Comparison of ENCODE assay signal across 1 cellular context in the genomic region with DNA sequence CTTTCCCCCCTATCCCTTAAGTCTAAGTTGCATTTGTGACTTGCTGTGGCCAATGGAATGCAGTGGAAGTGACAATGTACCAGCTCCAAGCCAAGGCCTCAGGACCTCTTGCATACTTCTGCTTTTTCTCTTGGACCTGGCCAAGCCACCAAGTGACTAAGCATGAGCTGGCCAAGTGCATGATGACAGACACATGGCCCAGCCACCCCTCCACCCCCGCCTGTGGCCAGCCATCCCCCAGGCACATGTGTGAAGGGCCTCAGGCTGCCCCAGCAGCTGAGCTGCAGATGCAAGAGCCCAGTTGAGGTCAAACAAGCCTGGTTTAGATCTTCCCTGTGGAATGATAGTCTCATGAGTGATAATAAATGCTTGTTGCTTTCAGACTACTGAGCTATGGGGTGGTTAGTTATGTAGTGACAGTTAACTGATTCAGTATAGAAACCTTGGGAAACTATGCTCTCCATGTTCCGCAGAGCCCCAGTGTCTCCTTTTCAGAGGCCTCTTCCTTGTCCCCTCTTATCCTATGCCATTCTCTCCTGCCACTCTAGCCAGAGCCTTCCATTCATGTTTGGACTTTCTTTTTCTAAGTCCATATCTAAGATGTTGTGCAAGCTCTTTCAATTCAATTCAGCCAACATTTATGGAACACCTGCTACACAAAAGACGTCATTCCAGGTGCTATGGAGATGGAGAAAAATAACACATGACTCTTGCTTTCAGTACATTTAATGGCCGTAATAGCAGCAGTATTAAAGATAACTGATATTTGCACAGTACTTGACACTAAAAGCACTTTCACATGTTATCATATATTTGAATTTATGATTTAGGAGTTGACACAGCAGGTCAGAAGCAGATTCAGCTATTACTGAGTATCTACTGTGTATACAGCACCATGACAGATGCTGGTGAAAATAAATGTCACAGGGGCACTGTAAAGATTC.
TF ChIP-seq lines count a peak whose summit lies in the region.

No MANE protein-coding gene starts in this region.

TF ChIP-seq in K562, 482 proteins besides CTCF, POLR2A, EP300 and RAD21 (continued from another document and continues in another):
- TF ChIP-seq, protein P1, sequence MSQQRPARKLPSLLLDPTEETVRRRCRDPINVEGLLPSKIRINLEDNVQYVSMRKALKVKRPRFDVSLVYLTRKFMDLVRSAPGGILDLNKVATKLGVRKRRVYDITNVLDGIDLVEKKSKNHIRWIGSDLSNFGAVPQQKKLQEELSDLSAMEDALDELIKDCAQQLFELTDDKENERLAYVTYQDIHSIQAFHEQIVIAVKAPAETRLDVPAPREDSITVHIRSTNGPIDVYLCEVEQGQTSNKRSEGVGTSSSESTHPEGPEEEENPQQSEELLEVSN (IDR thresholded peaks at IDR 0.05; ENCODE audit: borderline replicate concordance in 1 of 2, extremely low read depth in 1 of 2, insufficient read depth in 1 of 2, insufficient read length in 1 of 2, low read depth in 1 of 2, low read length in 1 of 2, poor library complexity in 1 of 2, severe bottlenecking in 1 of 2): peak; percentile 75 to 80
- no peak for TF ChIP-seq BRCA1 (IDR thresholded peaks at IDR 0.05)
- no peak for TF ChIP-seq BRCA1 (CRISPR knock-in tag; IDR thresholded peaks at IDR 0.05)
- TF ChIP-seq, protein P2, sequence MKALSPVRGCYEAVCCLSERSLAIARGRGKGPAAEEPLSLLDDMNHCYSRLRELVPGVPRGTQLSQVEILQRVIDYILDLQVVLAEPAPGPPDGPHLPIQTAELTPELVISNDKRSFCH (CRISPR knock-in tag; IDR thresholded peaks at IDR 0.05): no peak
- TF ChIP-seq, protein P2 (tag; IDR thresholded peaks at IDR 0.05): no peak
- TF ChIP-seq C11orf30 (IDR thresholded peaks at IDR 0.05; ENCODE audit: low read depth): peak; percentile 74
- TF ChIP-seq FOXA3 (CRISPR knock-in tag; conservative IDR thresholded peaks at IDR 0.05 in 1 of 2, IDR thresholded peaks at IDR 0.05 in 1 of 2): 0 out of 4 replicates have a peak, but pooled peaks of 1 of the 2 experiments have one; percentile 24
- TF ChIP-seq, protein P3, sequence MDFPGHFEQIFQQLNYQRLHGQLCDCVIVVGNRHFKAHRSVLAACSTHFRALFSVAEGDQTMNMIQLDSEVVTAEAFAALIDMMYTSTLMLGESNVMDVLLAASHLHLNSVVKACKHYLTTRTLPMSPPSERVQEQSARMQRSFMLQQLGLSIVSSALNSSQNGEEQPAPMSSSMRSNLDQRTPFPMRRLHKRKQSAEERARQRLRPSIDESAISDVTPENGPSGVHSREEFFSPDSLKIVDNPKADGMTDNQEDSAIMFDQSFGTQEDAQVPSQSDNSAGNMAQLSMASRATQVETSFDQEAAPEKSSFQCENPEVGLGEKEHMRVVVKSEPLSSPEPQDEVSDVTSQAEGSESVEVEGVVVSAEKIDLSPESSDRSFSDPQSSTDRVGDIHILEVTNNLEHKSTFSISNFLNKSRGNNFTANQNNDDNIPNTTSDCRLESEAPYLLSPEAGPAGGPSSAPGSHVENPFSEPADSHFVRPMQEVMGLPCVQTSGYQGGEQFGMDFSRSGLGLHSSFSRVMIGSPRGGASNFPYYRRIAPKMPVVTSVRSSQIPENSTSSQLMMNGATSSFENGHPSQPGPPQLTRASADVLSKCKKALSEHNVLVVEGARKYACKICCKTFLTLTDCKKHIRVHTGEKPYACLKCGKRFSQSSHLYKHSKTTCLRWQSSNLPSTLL (IDR thresholded peaks at IDR 0.05): no peak
- TF ChIP-seq, protein P4, sequence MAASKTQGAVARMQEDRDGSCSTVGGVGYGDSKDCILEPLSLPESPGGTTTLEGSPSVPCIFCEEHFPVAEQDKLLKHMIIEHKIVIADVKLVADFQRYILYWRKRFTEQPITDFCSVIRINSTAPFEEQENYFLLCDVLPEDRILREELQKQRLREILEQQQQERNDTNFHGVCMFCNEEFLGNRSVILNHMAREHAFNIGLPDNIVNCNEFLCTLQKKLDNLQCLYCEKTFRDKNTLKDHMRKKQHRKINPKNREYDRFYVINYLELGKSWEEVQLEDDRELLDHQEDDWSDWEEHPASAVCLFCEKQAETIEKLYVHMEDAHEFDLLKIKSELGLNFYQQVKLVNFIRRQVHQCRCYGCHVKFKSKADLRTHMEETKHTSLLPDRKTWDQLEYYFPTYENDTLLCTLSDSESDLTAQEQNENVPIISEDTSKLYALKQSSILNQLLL (CRISPR knock-in tag; IDR thresholded peaks at IDR 0.05; ENCODE audit: borderline replicate concordance): no peak
- peak; percentile 64; the same call in 1 of the 2 replicates for TF ChIP-seq MAFG (tag; conservative IDR thresholded peaks at IDR 0.05)
- no peak for TF ChIP-seq ADNP (tag; IDR thresholded peaks at IDR 0.05)
- no peak for TF ChIP-seq MXI1 (IDR thresholded peaks at IDR 0.05; ENCODE audit: low read depth, low read length)
- TF ChIP-seq, protein P5, sequence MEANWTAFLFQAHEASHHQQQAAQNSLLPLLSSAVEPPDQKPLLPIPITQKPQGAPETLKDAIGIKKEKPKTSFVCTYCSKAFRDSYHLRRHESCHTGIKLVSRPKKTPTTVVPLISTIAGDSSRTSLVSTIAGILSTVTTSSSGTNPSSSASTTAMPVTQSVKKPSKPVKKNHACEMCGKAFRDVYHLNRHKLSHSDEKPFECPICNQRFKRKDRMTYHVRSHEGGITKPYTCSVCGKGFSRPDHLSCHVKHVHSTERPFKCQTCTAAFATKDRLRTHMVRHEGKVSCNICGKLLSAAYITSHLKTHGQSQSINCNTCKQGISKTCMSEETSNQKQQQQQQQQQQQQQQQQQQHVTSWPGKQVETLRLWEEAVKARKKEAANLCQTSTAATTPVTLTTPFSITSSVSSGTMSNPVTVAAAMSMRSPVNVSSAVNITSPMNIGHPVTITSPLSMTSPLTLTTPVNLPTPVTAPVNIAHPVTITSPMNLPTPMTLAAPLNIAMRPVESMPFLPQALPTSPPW (CRISPR knock-in tag; IDR thresholded peaks at IDR 0.05): peak; percentile 95
- TF ChIP-seq, protein P6, sequence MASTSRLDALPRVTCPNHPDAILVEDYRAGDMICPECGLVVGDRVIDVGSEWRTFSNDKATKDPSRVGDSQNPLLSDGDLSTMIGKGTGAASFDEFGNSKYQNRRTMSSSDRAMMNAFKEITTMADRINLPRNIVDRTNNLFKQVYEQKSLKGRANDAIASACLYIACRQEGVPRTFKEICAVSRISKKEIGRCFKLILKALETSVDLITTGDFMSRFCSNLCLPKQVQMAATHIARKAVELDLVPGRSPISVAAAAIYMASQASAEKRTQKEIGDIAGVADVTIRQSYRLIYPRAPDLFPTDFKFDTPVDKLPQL (IDR thresholded peaks at IDR 0.05; ENCODE audit: extremely low read depth, insufficient read length): no peak
- TF ChIP-seq CHD4 (IDR thresholded peaks at IDR 0.05; ENCODE audit: insufficient read depth, insufficient replicate concordance, low read depth, low read length, poor library complexity, severe bottlenecking): no peak
- no peak for TF ChIP-seq NFXL1 (CRISPR knock-in tag; IDR thresholded peaks at IDR 0.05)
- TF ChIP-seq, protein P7, sequence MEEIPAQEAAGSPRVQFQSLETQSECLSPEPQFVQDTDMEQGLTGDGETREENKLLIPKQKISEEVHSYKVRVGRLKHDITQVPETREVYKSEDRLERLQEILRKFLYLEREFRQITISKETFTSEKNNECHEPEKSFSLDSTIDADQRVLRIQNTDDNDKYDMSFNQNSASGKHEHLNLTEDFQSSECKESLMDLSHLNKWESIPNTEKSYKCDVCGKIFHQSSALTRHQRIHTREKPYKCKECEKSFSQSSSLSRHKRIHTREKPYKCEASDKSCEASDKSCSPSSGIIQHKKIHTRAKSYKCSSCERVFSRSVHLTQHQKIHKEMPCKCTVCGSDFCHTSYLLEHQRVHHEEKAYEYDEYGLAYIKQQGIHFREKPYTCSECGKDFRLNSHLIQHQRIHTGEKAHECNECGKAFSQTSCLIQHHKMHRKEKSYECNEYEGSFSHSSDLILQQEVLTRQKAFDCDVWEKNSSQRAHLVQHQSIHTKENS (CRISPR knock-in tag; IDR thresholded peaks at IDR 0.05): no peak
- no peak for TF ChIP-seq HLTF (IDR thresholded peaks at IDR 0.05)
- no peak for TF ChIP-seq CBX2 (IDR thresholded peaks at IDR 0.05; ENCODE audit: insufficient read depth, low read length, poor library complexity, severe bottlenecking)
- TF ChIP-seq ZNF24 (IDR thresholded peaks at IDR 0.05): no peak
- TF ChIP-seq, protein P8, sequence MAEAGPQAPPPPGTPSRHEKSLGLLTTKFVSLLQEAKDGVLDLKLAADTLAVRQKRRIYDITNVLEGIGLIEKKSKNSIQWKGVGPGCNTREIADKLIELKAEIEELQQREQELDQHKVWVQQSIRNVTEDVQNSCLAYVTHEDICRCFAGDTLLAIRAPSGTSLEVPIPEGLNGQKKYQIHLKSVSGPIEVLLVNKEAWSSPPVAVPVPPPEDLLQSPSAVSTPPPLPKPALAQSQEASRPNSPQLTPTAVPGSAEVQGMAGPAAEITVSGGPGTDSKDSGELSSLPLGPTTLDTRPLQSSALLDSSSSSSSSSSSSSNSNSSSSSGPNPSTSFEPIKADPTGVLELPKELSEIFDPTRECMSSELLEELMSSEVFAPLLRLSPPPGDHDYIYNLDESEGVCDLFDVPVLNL (CRISPR knock-in tag; IDR thresholded peaks at IDR 0.05; ENCODE audit: low read depth): no peak
- no peak for TF ChIP-seq SNRNP70 (optimal IDR thresholded peaks at IDR 0.05; ENCODE audit: low read depth, low read length)
- no peak for TF ChIP-seq NR1H2 (CRISPR knock-in tag; IDR thresholded peaks at IDR 0.05)
- peak; percentile 15; the same call in 1 of the 2 replicates for TF ChIP-seq RB1 (IDR thresholded peaks at IDR 0.05; ENCODE audit: low read depth)
- TF ChIP-seq NFIC (IDR thresholded peaks at IDR 0.05): peak; percentile 35; the same call in 1 of the 2 replicates
- TF ChIP-seq POLR2B (IDR thresholded peaks at IDR 0.05; ENCODE audit: low read depth, partially characterized antibody): no peak
- no peak for TF ChIP-seq CBFB (CRISPR knock-in tag; IDR thresholded peaks at IDR 0.05)
- no peak for TF ChIP-seq TCF7 (IDR thresholded peaks at IDR 0.05; ENCODE audit: borderline replicate concordance)
- TF ChIP-seq HMG20A (CRISPR knock-in tag; conservative IDR thresholded peaks at IDR 0.05): no peak
- 0 out of 2 replicates have a peak, but pooled peaks have one; percentile 38 for TF ChIP-seq RUNX1 (IDR thresholded peaks at IDR 0.05; ENCODE audit: low read depth)
- TF ChIP-seq, protein P9, sequence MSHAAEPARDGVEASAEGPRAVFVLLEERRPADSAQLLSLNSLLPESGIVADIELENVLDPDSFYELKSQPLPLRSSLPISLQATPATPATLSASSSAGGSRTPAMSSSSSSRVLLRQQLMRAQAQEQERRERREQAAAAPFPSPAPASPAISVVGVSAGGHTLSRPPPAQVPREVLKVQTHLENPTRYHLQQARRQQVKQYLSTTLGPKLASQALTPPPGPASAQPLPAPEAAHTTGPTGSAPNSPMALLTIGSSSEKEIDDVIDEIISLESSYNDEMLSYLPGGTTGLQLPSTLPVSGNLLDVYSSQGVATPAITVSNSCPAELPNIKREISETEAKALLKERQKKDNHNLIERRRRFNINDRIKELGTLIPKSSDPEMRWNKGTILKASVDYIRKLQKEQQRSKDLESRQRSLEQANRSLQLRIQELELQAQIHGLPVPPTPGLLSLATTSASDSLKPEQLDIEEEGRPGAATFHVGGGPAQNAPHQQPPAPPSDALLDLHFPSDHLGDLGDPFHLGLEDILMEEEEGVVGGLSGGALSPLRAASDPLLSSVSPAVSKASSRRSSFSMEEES (CRISPR knock-in tag; IDR thresholded peaks at IDR 0.05): no peak
- TF ChIP-seq, protein P10, sequence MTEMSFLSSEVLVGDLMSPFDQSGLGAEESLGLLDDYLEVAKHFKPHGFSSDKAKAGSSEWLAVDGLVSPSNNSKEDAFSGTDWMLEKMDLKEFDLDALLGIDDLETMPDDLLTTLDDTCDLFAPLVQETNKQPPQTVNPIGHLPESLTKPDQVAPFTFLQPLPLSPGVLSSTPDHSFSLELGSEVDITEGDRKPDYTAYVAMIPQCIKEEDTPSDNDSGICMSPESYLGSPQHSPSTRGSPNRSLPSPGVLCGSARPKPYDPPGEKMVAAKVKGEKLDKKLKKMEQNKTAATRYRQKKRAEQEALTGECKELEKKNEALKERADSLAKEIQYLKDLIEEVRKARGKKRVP (CRISPR knock-in tag; IDR thresholded peaks at IDR 0.05): peak; percentile 70; the same call in 1 of the 2 replicates
- TF ChIP-seq ZNF586 (CRISPR knock-in tag; conservative IDR thresholded peaks at IDR 0.05): no peak
- TF ChIP-seq, protein P11, sequence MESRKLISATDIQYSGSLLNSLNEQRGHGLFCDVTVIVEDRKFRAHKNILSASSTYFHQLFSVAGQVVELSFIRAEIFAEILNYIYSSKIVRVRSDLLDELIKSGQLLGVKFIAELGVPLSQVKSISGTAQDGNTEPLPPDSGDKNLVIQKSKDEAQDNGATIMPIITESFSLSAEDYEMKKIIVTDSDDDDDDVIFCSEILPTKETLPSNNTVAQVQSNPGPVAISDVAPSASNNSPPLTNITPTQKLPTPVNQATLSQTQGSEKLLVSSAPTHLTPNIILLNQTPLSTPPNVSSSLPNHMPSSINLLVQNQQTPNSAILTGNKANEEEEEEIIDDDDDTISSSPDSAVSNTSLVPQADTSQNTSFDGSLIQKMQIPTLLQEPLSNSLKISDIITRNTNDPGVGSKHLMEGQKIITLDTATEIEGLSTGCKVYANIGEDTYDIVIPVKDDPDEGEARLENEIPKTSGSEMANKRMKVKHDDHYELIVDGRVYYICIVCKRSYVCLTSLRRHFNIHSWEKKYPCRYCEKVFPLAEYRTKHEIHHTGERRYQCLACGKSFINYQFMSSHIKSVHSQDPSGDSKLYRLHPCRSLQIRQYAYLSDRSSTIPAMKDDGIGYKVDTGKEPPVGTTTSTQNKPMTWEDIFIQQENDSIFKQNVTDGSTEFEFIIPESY (CRISPR knock-in tag; IDR thresholded peaks at IDR 0.05): no peak
- TF ChIP-seq BHLHE40 (IDR thresholded peaks at IDR 0.05; ENCODE audit: low read length): peak; percentile 90
- TF ChIP-seq SIN3A (IDR thresholded peaks at IDR 0.05; ENCODE audit: borderline replicate concordance in 2 of 2, control insufficient read depth in 1 of 2, low read depth in 2 of 2, low read length in 2 of 2): peak in 1 of 2 experiments; percentile 42; a peak in 1 of 4 replicates
- no peak for TF ChIP-seq ZNF699 (CRISPR knock-in tag; IDR thresholded peaks at IDR 0.05; ENCODE audit: insufficient replicate concordance)
- TF ChIP-seq, protein P12, sequence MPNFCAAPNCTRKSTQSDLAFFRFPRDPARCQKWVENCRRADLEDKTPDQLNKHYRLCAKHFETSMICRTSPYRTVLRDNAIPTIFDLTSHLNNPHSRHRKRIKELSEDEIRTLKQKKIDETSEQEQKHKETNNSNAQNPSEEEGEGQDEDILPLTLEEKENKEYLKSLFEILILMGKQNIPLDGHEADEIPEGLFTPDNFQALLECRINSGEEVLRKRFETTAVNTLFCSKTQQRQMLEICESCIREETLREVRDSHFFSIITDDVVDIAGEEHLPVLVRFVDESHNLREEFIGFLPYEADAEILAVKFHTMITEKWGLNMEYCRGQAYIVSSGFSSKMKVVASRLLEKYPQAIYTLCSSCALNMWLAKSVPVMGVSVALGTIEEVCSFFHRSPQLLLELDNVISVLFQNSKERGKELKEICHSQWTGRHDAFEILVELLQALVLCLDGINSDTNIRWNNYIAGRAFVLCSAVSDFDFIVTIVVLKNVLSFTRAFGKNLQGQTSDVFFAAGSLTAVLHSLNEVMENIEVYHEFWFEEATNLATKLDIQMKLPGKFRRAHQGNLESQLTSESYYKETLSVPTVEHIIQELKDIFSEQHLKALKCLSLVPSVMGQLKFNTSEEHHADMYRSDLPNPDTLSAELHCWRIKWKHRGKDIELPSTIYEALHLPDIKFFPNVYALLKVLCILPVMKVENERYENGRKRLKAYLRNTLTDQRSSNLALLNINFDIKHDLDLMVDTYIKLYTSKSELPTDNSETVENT (CRISPR knock-in tag; IDR thresholded peaks at IDR 0.05): no peak
- TF ChIP-seq DIDO1 (tag; IDR thresholded peaks at IDR 0.05; ENCODE audit: low read depth): no peak
- TF ChIP-seq ELF1 (tag; IDR thresholded peaks at IDR 0.05): no peak
- no peak for TF ChIP-seq NFIX (CRISPR knock-in tag; IDR thresholded peaks at IDR 0.05; ENCODE audit: low read depth)
